In the genomic region with DNA sequence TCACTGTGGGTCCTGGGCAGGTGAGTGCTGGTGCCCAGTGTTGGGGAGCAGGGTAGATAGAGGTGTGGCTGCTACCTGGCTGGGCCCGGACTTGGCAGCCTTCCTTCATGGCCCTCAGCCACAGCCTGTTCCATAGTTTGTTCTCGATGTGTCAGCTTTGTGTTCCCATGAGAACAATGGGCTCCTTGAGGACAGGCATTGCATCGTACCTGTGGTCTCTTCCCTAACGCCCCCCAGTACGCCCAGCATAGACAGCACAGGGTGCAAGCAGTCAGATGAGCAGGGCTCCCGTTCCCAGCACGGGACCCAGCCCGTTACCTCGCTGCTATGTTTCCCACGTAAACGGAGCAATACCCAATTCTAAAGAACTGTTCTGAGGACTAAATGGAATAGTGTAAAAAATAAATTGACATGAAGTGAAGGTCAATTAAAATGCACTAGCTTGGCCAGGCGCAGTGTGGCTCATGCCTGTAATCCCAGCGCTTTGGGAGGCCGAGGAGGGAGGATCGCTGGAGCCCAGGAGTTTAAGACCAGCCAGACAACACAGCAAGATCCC, we compare ENCODE assay signal across 8 cellular contexts. TPM values are rescaled to one million over a fixed set of nuclear protein-coding genes. Genes with fewer than 3 reads are reported as not detected.
DNase-seq lines count a peak whose midpoint lies in the region; ATAC-seq and TF ChIP-seq lines count a peak whose summit lies in the region.

No MANE protein-coding gene starts in this region.

- no peaks in the 10 kb centered on the region for H3K9me2 ChIP-seq in PC-3 (replicated peaks; ENCODE audit: low read length)

- no peaks in the 10 kb centered on the region for H3K9me3 ChIP-seq in CD8-positive, alpha-beta T cell (ENCODE audit: low read length)
- H3K9me3 ChIP-seq in PC-3 (ENCODE audit: low read length) (no peaks in the 10 kb centered on the region), esophagus muscularis mucosa (no peaks in the 10 kb centered on the region), ovary (no peaks in the 10 kb centered on the region)

- CTCF ChIA-PET in CD8-positive, alpha-beta T cell (lab: Charles Lee): interaction anchor here (1.1 to 19.0 kb wide), 5 partner anchors 10 to 200 kb away, joined by 4 to 239 read pairs (median 13); partner anchors contain the start of gene UBE2G2
- CTCF ChIA-PET in PC-3 (lab: Charles Lee): no interaction called here

- H3K27me3 ChIP-seq in CD8-positive, alpha-beta T cell (ENCODE audit: insufficient read depth, low read length): no peaks in the 10 kb centered on the region
- H3K27me3 ChIP-seq in PC-3 (ENCODE audit: low read length): no peaks in the 10 kb centered on the region
- H3K27me3 ChIP-seq in esophagus muscularis mucosa: peaks cover 0 to 8% (median 0%) of the 10 kb centered on the region in 4 donors
- H3K27me3 ChIP-seq in ovary: no peaks in the 10 kb centered on the region

- H3K9ac ChIP-seq in PC-3 (ENCODE audit: low read length): peak overlapping the region; percentile 84

- intact Hi-C loops in CD8-positive, alpha-beta T cell (cut with DNase I, micrococcal nuclease): loop anchor here in 1 of 2 experiments (1.0 kb wide), 1 partner anchor 65 kb away; no protein-coding TSS in a partner anchor
- intact Hi-C loops in PC-3 (cut with micrococcal nuclease) (no loop called here), esophagus muscularis mucosa (cut with DNase I) (no loop called here), ovary (cut with DNase I) (loop anchor here in 1 of 4 donors (5.0 to 10.0 kb wide), 2 partner anchors 124 to 643 kb away; partner anchors contain the start of gene SUMO3)

- peak overlapping the region; percentile 56 for H3K27ac ChIP-seq in CD8-positive, alpha-beta T cell (ENCODE audit: low read depth, low read length)
- peak overlapping the region; percentile 61 for H3K27ac ChIP-seq in PC-3 (ENCODE audit: low read length)
- peak overlapping the region; percentile 71 to 80 (median 73) for H3K27ac ChIP-seq in esophagus muscularis mucosa (replicated peaks in 1 of 4)
- H3K27ac ChIP-seq in ovary: no peak overlapping the region

- POLR2A ChIA-PET in CD8-positive, alpha-beta T cell (lab: Charles Lee): interaction anchor here (1.0 to 1.9 kb wide), 5 partner anchors 8 to 66 kb away, joined by 3 to 8 read pairs (median 4); no protein-coding TSS in a partner anchor
- POLR2A ChIA-PET in PC-3 (lab: Charles Lee; ENCODE audit: unreplicated experiment): interaction anchor here (0.6 kb wide), 1 partner anchor 12 kb away, joined by 4 read pairs; no protein-coding TSS in a partner anchor

- TF ChIP-seq POLR2A in esophagus muscularis mucosa (IDR thresholded peaks at IDR 0.05; ENCODE audit: low read depth): no peak
- TF ChIP-seq POLR2A in ovary (IDR thresholded peaks at IDR 0.05): no peak

- TF ChIP-seq CTCF in CD8-positive, alpha-beta T cell (IDR thresholded peaks at IDR 0.05): no peak
- no peak for TF ChIP-seq CTCF in PC-3 (conservative IDR thresholded peaks at IDR 0.05; ENCODE audit: low read depth, low read length)
- TF ChIP-seq CTCF in esophagus muscularis mucosa (IDR thresholded peaks at IDR 0.05): no peak
- TF ChIP-seq CTCF in ovary (IDR thresholded peaks at IDR 0.05): no peak

- H3K4me2 ChIP-seq in PC-3 (ENCODE audit: low read length): peak overlapping the region; percentile 89

- peak overlapping the region; percentile 86 for H3K4me3 Mint-ChIP-seq in CD8-positive, alpha-beta T cell

- peaks cover 68% of the 10 kb centered on the region for H3K79me2 ChIP-seq in PC-3 (ENCODE audit: low read length)

- no peaks in the 10 kb centered on the region for H3K27me3 Mint-ChIP-seq in CD8-positive, alpha-beta T cell (ENCODE audit: low read depth)

- H3K9me3 Mint-ChIP-seq in CD8-positive, alpha-beta T cell: no peaks in the 10 kb centered on the region

- H3K4me1 ChIP-seq in CD8-positive, alpha-beta T cell (ENCODE audit: insufficient read depth, low read length): peaks cover 36% of the 10 kb centered on the region
- peaks cover 31% of the 10 kb centered on the region for H3K4me1 ChIP-seq in PC-3 (ENCODE audit: insufficient read depth, low read length)
- H3K4me1 ChIP-seq in esophagus muscularis mucosa: peaks cover 26 to 41% (median 33%) of the 10 kb centered on the region in 4 donors
- H3K4me1 ChIP-seq in ovary (ENCODE audit: insufficient read depth): peaks cover 7% of the 10 kb centered on the region

- H4K20me1 ChIP-seq in PC-3 (ENCODE audit: low read length): peaks cover 30% of the 10 kb centered on the region

- H3K36me3 ChIP-seq in CD8-positive, alpha-beta T cell (ENCODE audit: insufficient read depth, low read length): peaks cover 3% of the 10 kb centered on the region
- H3K36me3 ChIP-seq in PC-3 (ENCODE audit: low read depth, low read length) (peaks cover 14% of the 10 kb centered on the region; the same call in 1 of the 2 replicates), esophagus muscularis mucosa (peaks cover 0 to 13% (median 8%) of the 10 kb centered on the region in 4 donors), ovary (no peaks in the 10 kb centered on the region)

- peak overlapping the region; percentile 91 for H2AFZ ChIP-seq in PC-3 (ENCODE audit: low read length)

- no peak for ATAC-seq in CD8-positive, alpha-beta T cell
- peak; percentile 22 for ATAC-seq in PC-3
- no peak for ATAC-seq in GM19467 (IDR thresholded peaks at IDR 0.05; ENCODE audit: unreplicated experiment)
- no peak for ATAC-seq in GM18519 (IDR thresholded peaks at IDR 0.05; ENCODE audit: low FRiP score, unreplicated experiment)

- TF ChIP-seq EP300 in esophagus muscularis mucosa (IDR thresholded peaks at IDR 0.05): no peak
- no peak for TF ChIP-seq EP300 in ovary (IDR thresholded peaks at IDR 0.05)

- peak overlapping the region; percentile 72 for H3K4me3 ChIP-seq in CD8-positive, alpha-beta T cell (ENCODE audit: low read depth, low read length)
- H3K4me3 ChIP-seq in PC-3 (ENCODE audit: low read length) (peak overlapping the region; percentile 95), esophagus muscularis mucosa (peak overlapping the region; percentile 69 to 98 (median 93)), ovary (peak overlapping the region; percentile 82)

- BruUV-seq in PC-3 (replicated peaks; lab: Mats Ljungman, UMichigan): TSS peak; percentile 81

- no peak for DNase-seq in CD8-positive, alpha-beta T cell
- peak; percentile 68 for DNase-seq in PC-3
- DNase-seq in esophagus muscularis mucosa (ENCODE audit: extremely low spot score): no peak
- DNase-seq in ovary: peak in 1 of 5 donors; percentile 37
- DNase-seq in NCI-H1092 treated with DMSO at 0.1 percent for 48 hours (lab: John Stamatoyannopoulos, UW): no peak
- DNase-seq in activated gamma-delta T cell treated with Interleukin-2 at 50 U/mL for 16 hours: no peak

- H3K4me1 Mint-ChIP-seq in CD8-positive, alpha-beta T cell (ENCODE audit: low read depth): peaks cover 41% of the 10 kb centered on the region

- peak overlapping the region; percentile 67 for H3K27ac Mint-ChIP-seq in CD8-positive, alpha-beta T cell

- no peaks in the 10 kb centered on the region for H3F3A ChIP-seq in PC-3 (ENCODE audit: low read length, unreplicated experiment)

- 91% methylated on average over 15 of the region's 15 CpGs for WGBS in esophagus muscularis mucosa
- WGBS in ovary, 3 donors: 73 to 88% (median 79%) methylated on average over 15 of the region's 15 CpGs

- peaks cover 18% of the 10 kb centered on the region for H3K36me3 Mint-ChIP-seq in CD8-positive, alpha-beta T cell

RNA-seq across cellular contexts. Expression of gene SLX9, which starts 0.8 kb away (rescaled TPM):
- 10 to 100 TPM in 1 of 2 experiments, 1 to 10 TPM in 1; 8.2 to 10.0 TPM for total RNA-seq in CD8-positive, alpha-beta T cell
- total RNA-seq in PC-3 (2014; rRNA removed) (80.1 and 94.9 TPM in 2 replicates), esophagus muscularis mucosa (10 to 100 TPM; 20.8 to 59.3 (median 27.6) TPM), ovary (10 to 100 TPM in 6 of 7 donors, 1 to 10 TPM in 1; 5.6 to 24.1 (median 17.2) TPM)
- polyA plus RNA-seq in ovary: 10 to 100 TPM in 1 of 2 donors, 1 to 10 TPM in 1; 5.6 to 14.0 TPM

RNA-seq across cellular contexts. Expression of gene ITGB2, which starts 18.4 kb away (rescaled TPM):
- total RNA-seq in CD8-positive, alpha-beta T cell: 100 to 1,000 TPM; 234 to 245 TPM
- 45.1 and 45.7 TPM in 2 replicates for total RNA-seq in PC-3 (2014; rRNA removed)
- 100 to 1,000 TPM in 1 of 4 donors, 10 to 100 TPM in 3; 33.2 to 110 (median 44.0) TPM for total RNA-seq in esophagus muscularis mucosa
- 10 to 100 TPM in 6 of 7 donors, 1 to 10 TPM in 1; 9.6 to 58.3 (median 17.6) TPM for total RNA-seq in ovary
- 10 to 100 TPM; 13.0 to 31.1 TPM for polyA plus RNA-seq in ovary

Comparison
In these comparisons a context has a peak if more than half of its experiments do, and no peak if none do; other contexts are left out.
1. H3K27ac ChIP-seq: peak in CD8-positive, alpha-beta T cell (single experiment), PC-3 (single experiment) and esophagus muscularis mucosa (4 of 4); none in ovary (0 of 2).
2. Peak in every context shown above with its lines, with median percentiles within 50 percentile points of each other: H3K4me3 ChIP-seq.